ENCODE assay signal across 31 cellular contexts in the genomic region with DNA sequence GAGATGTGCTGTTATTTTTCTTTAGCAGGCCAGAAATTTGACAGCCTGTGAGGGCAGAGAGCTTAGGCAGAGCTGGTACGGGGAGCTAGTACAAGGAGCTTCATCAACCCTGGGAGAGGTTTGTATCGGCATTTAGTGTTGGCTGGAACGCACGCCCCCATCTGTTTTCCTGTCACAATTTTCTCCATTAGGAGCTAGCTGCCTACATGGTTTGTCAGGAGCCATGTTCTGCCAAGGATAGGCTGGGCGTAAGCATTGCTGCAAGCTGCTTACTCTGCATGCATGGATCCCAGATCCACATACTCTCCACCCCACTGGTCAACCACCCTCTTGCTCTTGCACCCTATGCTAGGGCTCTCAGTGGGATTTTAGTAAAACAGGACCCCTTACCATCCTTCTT.
"Had no signal": no experiment of that assay in that cellular context is flagged by ENCODE, and none has a peak within 500 bp of the region (broad histone marks: within the 10 kb centered on the region; RNA-seq: fewer than 3 reads in every experiment).

No MANE protein-coding gene starts in this region.

- FAIRE-seq: bronchial epithelial cell, TTC549 had no signal

- ATAC-seq: activated CD4-positive, alpha-beta T cell treated with anti-CD3 and anti-CD28 coated beads for 36 hours; activated CD4-positive, CD25-positive, alpha-beta regulatory T cell treated with anti-CD3 and anti-CD28 coated beads, Interleukin-2, amount 50 U/mL, for 24 hours; activated CD8-positive, alpha-beta memory T cell treated with anti-CD3 and anti-CD28 coated beads, Interleukin-2, amount 10 ng/mL, durations not matched to agents 7 days and 5 days; activated CD8-positive, alpha-beta T cell treated with anti-CD3 and anti-CD28 coated beads, Interleukin-2, amount 10 ng/mL, durations not matched to agents 7 days and 5 days; activated naive CD8-positive, alpha-beta T cell treated with anti-CD3 and anti-CD28 coated beads, Interleukin-2, amount 50 U/mL, for 24 hours; WTC11 had no signal

- DNase-seq: activated CD4-positive, alpha-beta memory T cell treated with anti-CD3 and anti-CD28 coated beads, Interleukin-2, amount 10 ng/mL, durations not matched to agents 7 days and 5 days; activated CD4-positive, alpha-beta T cell treated with anti-CD3 and anti-CD28 coated beads for 1 hour; activated CD4-positive, alpha-beta T cell treated with anti-CD3 and anti-CD28 coated beads for 36 hours; activated CD4-positive, alpha-beta T cell treated with anti-CD3 and anti-CD28 coated beads for 48 hours; activated CD4-positive, alpha-beta T cell treated with anti-CD3 and anti-CD28 coated beads, Interleukin-2, amount 10 ng/mL, durations not matched to agents 7 days and 5 days; activated CD4-positive, alpha-beta T cell treated with anti-CD3 and anti-CD28 coated beads, Interleukin-2, amount 50 U/mL, for 48 hours; activated CD4-positive, CD25-positive, alpha-beta regulatory T cell; activated CD8-positive, alpha-beta memory T cell treated with anti-CD3 and anti-CD28 coated beads for 24 hours; activated CD8-positive, alpha-beta memory T cell treated with anti-CD3 and anti-CD28 coated beads, Interleukin-2, amount 10 ng/mL, durations not matched to agents 7 days and 5 days; activated CD8-positive, alpha-beta memory T cell treated with anti-CD3 and anti-CD28 coated beads, Interleukin-2, amount 50 U/mL, for 48 hours; activated CD8-positive, alpha-beta T cell treated with anti-CD3 and anti-CD28 coated beads, Interleukin-2, amount 10 ng/mL, durations not matched to agents 7 days and 5 days; activated effector memory CD4-positive, alpha-beta T cell treated with Interleukin-2 at 50 U/mL for 16 hours; activated gamma-delta T cell; activated naive CD4-positive, alpha-beta T cell treated with anti-CD3 and anti-CD28 coated beads, Interleukin-2, amount 10 ng/mL, durations not matched to agents 7 days and 5 days; activated naive CD4-positive, alpha-beta T cell treated with Interleukin-2 at 50 U/mL for 16 hours; activated naive CD8-positive, alpha-beta T cell treated with anti-CD3 and anti-CD28 coated beads, Interleukin-2, amount 10 ng/mL, durations not matched to agents 7 days and 5 days; activated naive CD8-positive, alpha-beta T cell treated with anti-CD3 and anti-CD28 coated beads, Interleukin-2, amount 50 U/mL, for 24 hours; activated T-cell treated with anti-CD3 and anti-CD28 coated beads, Interleukin-2, amount 50 U/mL, for 24 hours; activated T-cell treated with anti-CD3 and anti-CD28 coated beads, Interleukin-2, amount 50 U/mL, for 48 hours; amygdala; cerebellar nuclear complex; T-helper 1 cell; T-helper 2 cell; T-helper 9 cell; WERI-Rb-1 had no signal

- H3K9me3 ChIP-seq: ascending aorta had no signal

- H3K4me1 ChIP-seq: ascending aorta had no signal

- H3K27ac ChIP-seq: ascending aorta, cardiac muscle cell, WERI-Rb-1 had no signal

- H3K4me3 ChIP-seq: ascending aorta, cardiac muscle cell had no signal

- H3K27me3 ChIP-seq: ascending aorta, cardiac muscle cell had no signal

- H3K36me3 ChIP-seq: ascending aorta, cardiac muscle cell, WERI-Rb-1 had no signal
